18 cellular contexts compared by ENCODE assay signal in the genomic region with DNA sequence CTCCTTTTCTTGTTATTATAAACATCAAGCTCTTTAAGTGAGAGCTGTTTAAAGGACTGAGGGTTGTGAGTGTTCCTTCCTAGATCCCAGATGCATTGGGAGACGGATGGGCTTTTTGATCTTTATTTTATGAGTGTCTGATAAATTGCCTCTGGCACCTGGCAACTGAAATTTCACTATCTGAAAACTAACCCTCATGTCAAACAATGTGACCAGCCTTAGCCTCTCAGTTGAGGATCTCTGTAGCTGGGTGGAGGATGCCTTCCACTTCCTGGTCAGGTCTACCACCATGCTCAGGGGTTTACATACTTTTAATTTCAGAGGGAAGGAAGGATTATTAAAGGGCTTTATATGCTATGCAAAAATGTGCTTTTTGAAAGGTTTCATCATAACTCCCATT.
DNase-seq lines count a peak whose midpoint lies in the region; ATAC-seq and TF ChIP-seq lines count a peak whose summit lies in the region.
"Had no signal": no experiment of that assay in that cellular context is flagged by ENCODE, and none has a peak within 500 bp of the region (broad histone marks: within the 10 kb centered on the region; RNA-seq: fewer than 3 reads in every experiment).

No MANE protein-coding gene starts in this region.

- TF ChIP-seq CTCF in mucosa of descending colon (IDR thresholded peaks at IDR 0.05) (no peak), Peyer's patch (IDR thresholded peaks at IDR 0.05) (no peak)

- intact Hi-C loops in mucosa of descending colon (cut with DNase I, micrococcal nuclease) = no loop called here

- H3K4me1 ChIP-seq in mucosa of descending colon (ENCODE audit: low read depth) (no peaks in the 10 kb centered on the region), Peyer's patch (no peaks in the 10 kb centered on the region)
- H3K4me1 ChIP-seq: BE2C, HAP-1 had no signal

- H3K36me3 ChIP-seq in mucosa of descending colon (ENCODE audit: low read depth) (no peaks in the 10 kb centered on the region), Peyer's patch (no peaks in the 10 kb centered on the region)
- H3K36me3 ChIP-seq: BE2C, HAP-1 had no signal

- peak; percentile 63 for DNase-seq in NCI-H510A treated with DMSO at 0.1 percent for 48 hours (lab: John Stamatoyannopoulos, UW)
- peak; percentile 7 for DNase-seq in iris pigment epithelial cell (ENCODE audit: low read depth)
- DNase-seq in mucosa of descending colon = no peak
- no peak for DNase-seq in Peyer's patch
- no peak for DNase-seq in substantia nigra (lab: John Stamatoyannopoulos, UW)
- DNase-seq: ACHN; BE2C; C1 segment of cervical spinal cord; CD4-positive, CD25-positive, alpha-beta regulatory T cell; CD8-positive, alpha-beta memory T cell; COR-L47; DMS 273 treated with DMSO at 0.1 percent for 48 hours; DMS79; GDM1; GM23248 had no signal

- TF ChIP-seq POLR2A in Peyer's patch (IDR thresholded peaks at IDR 0.05) = no peak

- peak; percentile 39 for ATAC-seq in mucosa of descending colon
- ATAC-seq in GM18517 (IDR thresholded peaks at IDR 0.05; ENCODE audit: unreplicated experiment) = no peak
- ATAC-seq: HepG2 had no signal

- no peaks in the 10 kb centered on the region for H3K9me3 ChIP-seq in mucosa of descending colon
- H3K9me3 ChIP-seq in Peyer's patch = no peaks in the 10 kb centered on the region
- H3K9me3 ChIP-seq: BE2C, HAP-1 had no signal

- no peaks in the 10 kb centered on the region for H3K27me3 ChIP-seq in Peyer's patch
- H3K27me3 ChIP-seq: BE2C had no signal

- H3K27ac ChIP-seq in Peyer's patch (no peak overlapping the region), substantia nigra (ENCODE audit: low read depth, low read length, poor library complexity, severe bottlenecking) (no peak overlapping the region)
- H3K27ac ChIP-seq: GM23248 had no signal

- H3K4me3 ChIP-seq in mucosa of descending colon (no peak overlapping the region), Peyer's patch (no peak overlapping the region)
- H3K4me3 ChIP-seq: GM23248, HAP-1 had no signal

Comparison
In these comparisons a context has a peak if more than half of its experiments do, and no peak if none do; other contexts are left out.
1. DNase-seq: peak in NCI-H510A treated with DMSO at 0.1 percent for 48 hours (single experiment) and iris pigment epithelial cell (single experiment); none in mucosa of descending colon (0 of 3), Peyer's patch (0 of 3) and substantia nigra (0 of 49).